Comparison of ENCODE assay signal across 16 cellular contexts in genomic region chr12:11794311-11794710, GRCh38.
A peak's percentile ranks its signal among the peaks of the same experiment; 100 is the strongest.
DNase-seq lines count a peak whose midpoint lies in the region; ATAC-seq and TF ChIP-seq lines count a peak whose summit lies in the region.
"Had no signal": no experiment of that assay in that cellular context is flagged by ENCODE, and none has a peak within 500 bp of the region (broad histone marks: within the 10 kb centered on the region; RNA-seq: fewer than 3 reads in every experiment).

No MANE protein-coding gene starts in this region.

- no peaks in the 10 kb centered on the region for H3K9me3 ChIP-seq in endocrine pancreas (ENCODE audit: control insufficient read depth, low read length)
- no peaks in the 10 kb centered on the region for H3K9me3 ChIP-seq in muscle layer of duodenum (ENCODE audit: control insufficient read depth in 1 of 2, low read length in 2 of 2)
- H3K9me3 ChIP-seq in thoracic aorta, result no peaks in the 10 kb centered on the region
- no peaks in the 10 kb centered on the region for H3K9me3 ChIP-seq in GM23248 (ENCODE audit: low read depth)
- H3K9me3 ChIP-seq: MG63 had no signal

- H3K9ac ChIP-seq in endocrine pancreas (ENCODE audit: control insufficient read depth, insufficient read depth, low read length) (no peak overlapping the region), GM23248 (no peak overlapping the region)

- H3K27ac ChIP-seq in muscle layer of duodenum (ENCODE audit: low read length) (peak overlapping the region; percentile 59), thoracic aorta (peak overlapping the region; percentile 83 to 88), GM23248 (no peak overlapping the region)

- ATAC-seq in thoracic aorta (ENCODE audit: insufficient number of reproducible peaks, low FRiP score, low read depth), result peak; percentile 25

- peaks cover 61% of the 10 kb centered on the region for H3K79me2 ChIP-seq in GM23248 (ENCODE audit: insufficient read depth)

- DNase-seq in NCI-H146 treated with DMSO at 0.1 percent for 48 hours (lab: John Stamatoyannopoulos, UW; ENCODE audit: unreplicated experiment) (peak; percentile 93), thoracic aorta (ENCODE audit: low spot score) (no peak), GM23248 (no peak), GM19240 (ENCODE audit: insufficient read length, low spot score) (no peak), glomerular visceral epithelial cell (ENCODE audit: extremely low spot score) (no peak)
- no peak for DNase-seq in stimulated activated naive CD4-positive, alpha-beta T cell treated with Interleukin-2 at 50 U/mL for 16 hours (lab: John Stamatoyannopoulos, UW)
- DNase-seq: activated CD4-positive, alpha-beta T cell treated with anti-CD3 and anti-CD28 coated beads, Interleukin-2, amount 10 ng/mL, durations not matched to agents 24 days and 14 days; GF-D8; H7; MG63; NCI-H2171; OCI-M1; stimulated activated CD4-positive, alpha-beta T cell treated with anti-CD3 and anti-CD28 coated beads, Interleukin-1b, Interleukin-23, amount 100 ng/mL, for 48 hours; T-helper 2 cell had no signal

- H3K27me3 ChIP-seq in endocrine pancreas (ENCODE audit: control insufficient read depth, insufficient read depth, low read length), result no peaks in the 10 kb centered on the region
- H3K27me3 ChIP-seq in muscle layer of duodenum (ENCODE audit: low read depth, low read length), result no peaks in the 10 kb centered on the region
- H3K27me3 ChIP-seq in thoracic aorta (replicated peaks; ENCODE audit: insufficient read depth), result no peaks in the 10 kb centered on the region
- H3K27me3 ChIP-seq in GM23248 (replicated peaks; ENCODE audit: insufficient read depth), result no peaks in the 10 kb centered on the region
- H3K27me3 ChIP-seq: MG63 had no signal

- H3K4me1 ChIP-seq in endocrine pancreas (ENCODE audit: control insufficient read depth, insufficient read depth, low read length) (peaks cover 19% of the 10 kb centered on the region), muscle layer of duodenum (ENCODE audit: control insufficient read depth in 1 of 2, insufficient read depth in 2 of 2, low read length in 2 of 2) (peaks cover 15 to 47% of the 10 kb centered on the region in 2 donors), thoracic aorta (ENCODE audit: control insufficient read depth in 1 of 2, low read depth in 2 of 2) (peaks cover 53 to 94% of the 10 kb centered on the region in 2 donors), GM23248 (ENCODE audit: insufficient read depth) (peaks cover 41% of the 10 kb centered on the region)

- 0 out of 2 replicates have a peak, but pooled peaks cover 3% of the 10 kb centered on the region for H3K9me2 ChIP-seq in GM23248 (ENCODE audit: insufficient read depth)

- in situ Hi-C loops in GM23248 (cut with MboI), result no loop called here

- H3K36me3 ChIP-seq in endocrine pancreas (ENCODE audit: control insufficient read depth, insufficient read depth, low read length) (no peaks in the 10 kb centered on the region), muscle layer of duodenum (ENCODE audit: control insufficient read depth in 1 of 2, insufficient read depth in 2 of 2, low read length in 2 of 2) (peaks cover 0 to 3% of the 10 kb centered on the region in 2 donors), thoracic aorta (no peaks in the 10 kb centered on the region), GM23248 (ENCODE audit: low read depth) (no peaks in the 10 kb centered on the region)

- peaks cover 33% of the 10 kb centered on the region for H3F3A ChIP-seq in GM23248 (ENCODE audit: insufficient read depth)

- H2AFZ ChIP-seq in GM23248, result no peak overlapping the region

- no peak for TF ChIP-seq CTCF in thoracic aorta (IDR thresholded peaks at IDR 0.05)

- no peak overlapping the region for H3K4me2 ChIP-seq in GM23248 (ENCODE audit: unreplicated experiment)

- WGBS in GM23248 (ENCODE audit: low coverage in 1 of 2, low lambda C conversion rate in 2 of 2, missing lambda C conversion rate in 2 of 2), 2 experiments, result 92 to 95% methylated on average over 6 of the region's 6 CpGs

- H3K4me3 ChIP-seq in endocrine pancreas (ENCODE audit: control insufficient read depth, insufficient read depth, low read length) (peak overlapping the region; percentile 28), muscle layer of duodenum (ENCODE audit: low read depth in 1 of 2, low read length in 2 of 2) (peak overlapping the region in 1 of 2 donors; percentile 37), thoracic aorta (peak overlapping the region; percentile 55), GM23248 (no peak overlapping the region)
- H3K4me3 ChIP-seq: MG63 had no signal

- no peaks in the 10 kb centered on the region for H4K20me1 ChIP-seq in GM23248 (ENCODE audit: insufficient read depth)
